In genomic region chr14:81341405-81342180, GRCh38 we compare ENCODE assay signal across 24 cellular contexts. TPM values are rescaled to one million over a fixed set of nuclear protein-coding genes. Genes with fewer than 3 reads are reported as not detected.
DNase-seq lines count a peak whose midpoint lies in the region; ATAC-seq lines count a peak whose summit lies in the region.
"Had no signal": no experiment of that assay in that cellular context is flagged by ENCODE, and none has a peak within 500 bp of the region (broad histone marks: within the 10 kb centered on the region; RNA-seq: fewer than 3 reads in every experiment).

No MANE protein-coding gene starts in this region.

- no peaks in the 10 kb centered on the region for H3K4me1 ChIP-seq in HAP-1
- H3K4me1 ChIP-seq: adrenal gland, testis had no signal

- no peaks in the 10 kb centered on the region for H3K9me3 ChIP-seq in HAP-1
- H3K9me3 ChIP-seq: adrenal gland, testis had no signal

- H3K4me3 ChIP-seq in H7 (ENCODE audit: insufficient read depth, low read depth, low read length) (no peak overlapping the region), HAP-1 (no peak overlapping the region)
- H3K4me3 ChIP-seq: adrenal gland, coronary artery, skin epidermis, testis had no signal

- H3K36me3 ChIP-seq in H7 (replicated peaks; ENCODE audit: control insufficient read depth, insufficient read depth, low read length) (no peaks in the 10 kb centered on the region), HAP-1 (replicated peaks) (no peaks in the 10 kb centered on the region)
- H3K36me3 ChIP-seq: adrenal gland had no signal

- H3K27me3 ChIP-seq in H7 (ENCODE audit: control insufficient read depth, insufficient read depth, low read length) (no peaks in the 10 kb centered on the region), HAP-1 (ENCODE audit: low read depth) (no peaks in the 10 kb centered on the region)
- H3K27me3 ChIP-seq: adrenal gland, testis had no signal

- ATAC-seq in GM19328 (IDR thresholded peaks at IDR 0.05; ENCODE audit: unreplicated experiment), result no peak
- no peak for ATAC-seq in HG03521 (IDR thresholded peaks at IDR 0.05; ENCODE audit: unreplicated experiment)
- ATAC-seq: activated CD8-positive, alpha-beta T cell treated with anti-CD3 and anti-CD28 coated beads for 36 hours had no signal

- DNase-seq in H7 (peak; percentile 2), NCI-H128 (lab: John Stamatoyannopoulos, UW; ENCODE audit: unreplicated experiment) (peak; percentile 57), NCI-H69 (lab: John Stamatoyannopoulos, UW) (peak; percentile 86), fibroblast of peridontal ligament (ENCODE audit: extremely low read depth) (peak; percentile 37), dermis blood vessel endothelial cell (no peak), HAP-1 (ENCODE audit: low spot score in 2 of 2) (no peak)
- DNase-seq: activated CD8-positive, alpha-beta T cell treated with anti-CD3 and anti-CD28 coated beads for 36 hours; activated T-cell treated with anti-CD3 and anti-CD28 coated beads for 4 hours; adrenal gland; DMS 273 treated with DMSO at 0.1 percent for 48 hours; endodermal cell; GF-D8; HCEC 1CT; Kasumi-1; kidney; NCI-H1048; NCI-H524; SHP77 treated with DMSO at 0.1 percent for 48 hours; SW 1271; testis had no signal

- in situ Hi-C loops in HAP-1 (cut with MboI; ENCODE audit: low sequenced_read_pairs), result no loop called here

RNA-seq across cellular contexts. Expression of gene STON2, which starts 58.5 kb away (rescaled TPM):
- total RNA-seq in H7 (2014; rRNA removed; shearing (Covaris generic)), result 26.9 and 28.5 TPM in 2 replicates
- total RNA-seq in dermis blood vessel endothelial cell, result 100 and 119 TPM in 2 replicates

Comparison
In these comparisons a context has a peak if more than half of its experiments do, and no peak if none do; other contexts are left out.
1. DNase-seq: peak in H7 (single experiment), NCI-H128 (single experiment), NCI-H69 (single experiment) and fibroblast of peridontal ligament (single experiment); none in dermis blood vessel endothelial cell (single experiment) and HAP-1 (0 of 2).